Comparison of ENCODE assay signal across 14 cellular contexts in the genomic region with DNA sequence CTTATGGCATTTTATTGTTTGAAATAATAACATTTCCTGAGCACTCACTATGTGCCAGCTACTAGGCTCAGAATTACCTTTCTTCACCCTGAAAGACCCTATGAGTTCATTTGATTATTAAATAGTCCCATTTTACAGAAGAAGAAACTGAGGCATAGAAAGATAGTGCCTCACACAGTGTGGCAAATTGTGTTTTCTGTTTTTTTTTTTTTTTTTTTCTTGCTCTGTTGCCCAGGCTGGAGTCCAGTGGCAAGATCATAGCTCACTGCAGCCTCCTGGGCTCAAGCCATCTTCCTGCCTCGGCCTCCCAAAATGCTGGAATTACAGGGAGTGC. TPM values are rescaled to one million over a fixed set of nuclear protein-coding genes. Genes with fewer than 3 reads are reported as not detected.
DNase-seq lines count a peak whose midpoint lies in the region; ATAC-seq and TF ChIP-seq lines count a peak whose summit lies in the region.
"Had no signal": no experiment of that assay in that cellular context is flagged by ENCODE, and none has a peak within 500 bp of the region (broad histone marks: within the 10 kb centered on the region; RNA-seq: fewer than 3 reads in every experiment).

No MANE protein-coding gene starts in this region.

- intact Hi-C loops in natural killer cell (cut with micrococcal nuclease) = loop anchor here (2.0 to 5.0 kb wide), 2 partner anchors 64 to 338 kb away; partner anchors contain the start of gene UBE2V1

- peaks cover 68 to 90% of the 10 kb centered on the region in 2 donors for H3K27me3 Mint-ChIP-seq in natural killer cell (ENCODE audit: low read depth in 2 of 2)

- H3K9me3 ChIP-seq in BLaER1 treated with 17β-estradiol and CSF1 and Interleukin-3, amounts not matched to agents 10 nM and 100 nM (replicated peaks in 1 of 11) = no peaks in the 10 kb centered on the region
- H3K9me3 ChIP-seq: neutrophil had no signal

- H3K4me1 Mint-ChIP-seq in natural killer cell = peaks cover 26 to 31% of the 10 kb centered on the region in 2 donors

- ATAC-seq in GM18520 (IDR thresholded peaks at IDR 0.05; ENCODE audit: unreplicated experiment) (peak; percentile 4), natural killer cell (no peak), HG03196 (IDR thresholded peaks at IDR 0.05; ENCODE audit: unreplicated experiment) (no peak), HG03469 (IDR thresholded peaks at IDR 0.05; ENCODE audit: unreplicated experiment) (no peak)

- no peak for TF ChIP-seq CTCF in RWPE1 (conservative IDR thresholded peaks at IDR 0.05; ENCODE audit: low read depth)
- no peak for TF ChIP-seq CTCF in natural killer cell (IDR thresholded peaks at IDR 0.05)

- peak overlapping the region; percentile 67 to 98 (median 91) for H3K4me2 ChIP-seq in BLaER1 treated with 17β-estradiol and CSF1 and Interleukin-3, amounts not matched to agents 10 nM and 100 nM

- H3K4me1 ChIP-seq in BLaER1 treated with 17β-estradiol and CSF1 and Interleukin-3, amounts not matched to agents 10 nM and 100 nM = peaks cover 39 to 92% (median 80%) of the 10 kb centered on the region in 10 experiments

- H3K36me3 Mint-ChIP-seq in natural killer cell = no peaks in the 10 kb centered on the region
- H3K36me3 Mint-ChIP-seq: WTC11 had no signal

- peak overlapping the region; percentile 1 to 90 (median 84); a peak in 19 of 22 replicates for H3K27ac ChIP-seq in BLaER1 treated with 17β-estradiol and CSF1 and Interleukin-3, amounts not matched to agents 10 nM and 100 nM
- peak overlapping the region; percentile 82; the same call in 1 of the 2 replicates for H3K27ac ChIP-seq in RWPE1
- H3K27ac ChIP-seq: neutrophil had no signal

- peak overlapping the region; percentile 56 to 60 for H3K27ac Mint-ChIP-seq in natural killer cell

- POLR2A ChIA-PET in RWPE1 (lab: Yijun Ruan, JAX; ENCODE audit: low non-redundant PET) = no interaction called here

- H3K36me3 ChIP-seq in BLaER1 treated with 17β-estradiol and CSF1 and Interleukin-3, amounts not matched to agents 10 nM and 100 nM = no peaks in the 10 kb centered on the region
- H3K36me3 ChIP-seq: neutrophil had no signal

- CTCF ChIA-PET in RWPE1 (lab: Yijun Ruan, JAX) = interaction anchor here (0.5 to 0.9 kb wide), 4 partner anchors 104 to 697 kb away, joined by 3 to 7 read pairs (median 4); no protein-coding TSS in a partner anchor

- H3K9me3 Mint-ChIP-seq in natural killer cell = no peaks in the 10 kb centered on the region

- peak overlapping the region in 9 of 11 experiments; percentile 62 to 79 (median 75); a peak in 15 of 22 replicates for H3K9ac ChIP-seq in BLaER1 treated with 17β-estradiol and CSF1 and Interleukin-3, amounts not matched to agents 10 nM and 100 nM

- peak overlapping the region in 7 of 10 experiments; percentile 42 to 71 (median 55); a peak in 10 of 20 replicates for H3K4me3 ChIP-seq in BLaER1 treated with 17β-estradiol and CSF1 and Interleukin-3, amounts not matched to agents 10 nM and 100 nM

- H4K20me1 ChIP-seq in BLaER1 treated with 17β-estradiol and CSF1 and Interleukin-3, amounts not matched to agents 10 nM and 100 nM = no peaks in the 10 kb centered on the region

- peak overlapping the region; percentile 63 for H3K4me3 Mint-ChIP-seq in natural killer cell

- DNase-seq in RWPE1 (ENCODE audit: low spot score) (no peak), natural killer cell (no peak), RKO (ENCODE audit: low spot score) (no peak), SHP77 (lab: John Stamatoyannopoulos, UW) (no peak)
- DNase-seq: activated effector memory CD4-positive, alpha-beta T cell treated with Interleukin-2 at 50 U/mL for 16 hours; anterior cingulate cortex; NCI-H187; NCI-H446 had no signal

- H3K27me3 ChIP-seq in BLaER1 treated with 17β-estradiol and CSF1 and Interleukin-3, amounts not matched to agents 10 nM and 100 nM = no peaks in the 10 kb centered on the region
- H3K27me3 ChIP-seq: neutrophil had no signal

RNA-seq across cellular contexts. Expression of gene PTPN1, which starts 59.7 kb away (rescaled TPM):
- total RNA-seq in natural killer cell = 10 to 100 TPM; 52.9 to 64.5 (median 58.3) TPM
